Comparison of ENCODE assay signal across 1 cellular context in the genomic region with DNA sequence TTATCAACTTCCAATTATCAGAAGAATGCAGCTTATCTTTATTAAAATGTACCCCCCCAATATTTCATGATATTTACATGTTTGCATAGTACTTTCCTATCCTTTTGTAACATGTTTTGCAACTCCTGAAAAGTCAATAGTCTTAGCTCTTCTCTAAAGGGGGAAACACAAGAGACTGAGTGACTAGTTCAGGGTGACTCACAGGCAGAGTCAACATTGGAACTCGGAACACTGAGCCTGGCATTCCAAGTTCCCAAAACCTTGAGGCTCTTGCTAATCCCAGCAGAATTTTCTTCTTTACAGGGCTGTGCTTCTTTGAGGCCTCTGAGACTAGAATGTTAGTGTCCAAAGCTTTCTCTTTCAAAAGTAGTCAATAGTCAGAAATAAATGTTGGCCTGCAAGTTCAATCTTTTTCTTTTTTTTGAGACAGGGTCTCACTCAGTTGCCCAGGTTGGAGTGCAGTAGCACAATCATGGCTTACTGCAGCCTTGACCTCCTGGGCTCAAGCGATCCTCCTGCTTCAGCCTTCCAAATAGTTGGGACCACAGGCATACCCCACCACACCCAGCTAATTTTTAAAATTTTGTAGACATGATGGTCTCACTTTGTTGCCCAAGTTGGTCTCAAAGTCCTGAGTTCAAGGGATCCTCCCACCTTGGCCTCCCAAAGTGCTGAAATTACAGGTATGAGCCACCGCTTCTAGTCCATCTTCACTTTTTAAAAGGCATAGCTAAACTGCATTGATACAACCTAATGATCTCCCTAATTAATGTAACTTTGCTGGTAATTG.
TF ChIP-seq lines count a peak whose summit lies in the region.

No MANE protein-coding gene starts in this region.

TF ChIP-seq in HepG2, 621 proteins besides CTCF, POLR2A, EP300 and RAD21 (continued from another document and continues in another):
- TF ChIP-seq ZSCAN20 (CRISPR knock-in tag; IDR thresholded peaks at IDR 0.05; ENCODE audit: borderline replicate concordance) (no peak), ZNF552 (CRISPR knock-in tag; IDR thresholded peaks at IDR 0.05; ENCODE audit: borderline replicate concordance) (no peak), U2AF1 (optimal IDR thresholded peaks at IDR 0.05; ENCODE audit: low read depth, low read length) (no peak), ZNF430 (CRISPR knock-in tag; IDR thresholded peaks at IDR 0.05) (no peak), REPIN1 (CRISPR knock-in tag; IDR thresholded peaks at IDR 0.05; ENCODE audit: borderline replicate concordance, low read depth) (peak; percentile 64; the same call in 1 of the 2 replicates), HOXA7 (CRISPR knock-in tag; IDR thresholded peaks at IDR 0.05) (no peak), MIER2 (CRISPR knock-in tag; IDR thresholded peaks at IDR 0.05) (peak; percentile 61; the same call in 1 of the 2 replicates), TAF1 (CRISPR knock-in tag; IDR thresholded peaks at IDR 0.05) (no peak), JUND (CRISPR knock-in tag; IDR thresholded peaks at IDR 0.05) (peak; percentile 99), SOX6 (IDR thresholded peaks at IDR 0.05) (no peak), SOX6 (CRISPR knock-in tag; IDR thresholded peaks at IDR 0.05) (peak; percentile 98), ZNF503 (CRISPR knock-in tag; IDR thresholded peaks at IDR 0.05) (peak; percentile 92), ZNF431 (CRISPR knock-in tag; IDR thresholded peaks at IDR 0.05; ENCODE audit: borderline replicate concordance, low read depth) (no peak), DR1 (CRISPR knock-in tag; IDR thresholded peaks at IDR 0.05) (no peak), ZNF558 (CRISPR knock-in tag; IDR thresholded peaks at IDR 0.05; ENCODE audit: borderline replicate concordance) (no peak; the same call in 1 of the 2 replicates), ZNF556 (CRISPR knock-in tag; IDR thresholded peaks at IDR 0.05; ENCODE audit: borderline replicate concordance) (no peak), KMT2A (CRISPR knock-in tag; IDR thresholded peaks at IDR 0.05) (no peak), PRMT3 (CRISPR knock-in tag; IDR thresholded peaks at IDR 0.05; ENCODE audit: borderline replicate concordance, low read depth) (no peak), SNAPC4 (CRISPR knock-in tag; IDR thresholded peaks at IDR 0.05) (no peak), NONO (IDR thresholded peaks at IDR 0.05) (no peak), NONO (CRISPR knock-in tag; conservative IDR thresholded peaks at IDR 0.05) (peak; percentile 78), SATB2 (CRISPR knock-in tag; IDR thresholded peaks at IDR 0.05) (peak; percentile 96), YEATS4 (CRISPR knock-in tag; IDR thresholded peaks at IDR 0.05; ENCODE audit: borderline replicate concordance) (peak; percentile 47; the same call in 1 of the 2 replicates), ZNF747 (CRISPR knock-in tag; IDR thresholded peaks at IDR 0.05; ENCODE audit: borderline replicate concordance) (peak; percentile 63; the same call in 1 of the 2 replicates), ZNF17 (CRISPR knock-in tag; IDR thresholded peaks at IDR 0.05) (no peak), FOXJ3 (CRISPR knock-in tag; IDR thresholded peaks at IDR 0.05; ENCODE audit: borderline replicate concordance) (peak; percentile 96), FOSL1 (CRISPR knock-in tag; IDR thresholded peaks at IDR 0.05; ENCODE audit: borderline replicate concordance) (peak; percentile 99), HMG20B (CRISPR knock-in tag; conservative IDR thresholded peaks at IDR 0.05) (0 out of 2 replicates have a peak, but pooled peaks have one; percentile 40), RCOR2 (CRISPR knock-in tag; IDR thresholded peaks at IDR 0.05) (peak; percentile 83), MEIS2 (CRISPR knock-in tag; IDR thresholded peaks at IDR 0.05) (peak; percentile 17; the same call in 1 of the 2 replicates), NFRKB (IDR thresholded peaks at IDR 0.05) (no peak), ZNF724P (CRISPR knock-in tag; IDR thresholded peaks at IDR 0.05; ENCODE audit: borderline replicate concordance) (no peak)
- TF ChIP-seq, protein P1, sequence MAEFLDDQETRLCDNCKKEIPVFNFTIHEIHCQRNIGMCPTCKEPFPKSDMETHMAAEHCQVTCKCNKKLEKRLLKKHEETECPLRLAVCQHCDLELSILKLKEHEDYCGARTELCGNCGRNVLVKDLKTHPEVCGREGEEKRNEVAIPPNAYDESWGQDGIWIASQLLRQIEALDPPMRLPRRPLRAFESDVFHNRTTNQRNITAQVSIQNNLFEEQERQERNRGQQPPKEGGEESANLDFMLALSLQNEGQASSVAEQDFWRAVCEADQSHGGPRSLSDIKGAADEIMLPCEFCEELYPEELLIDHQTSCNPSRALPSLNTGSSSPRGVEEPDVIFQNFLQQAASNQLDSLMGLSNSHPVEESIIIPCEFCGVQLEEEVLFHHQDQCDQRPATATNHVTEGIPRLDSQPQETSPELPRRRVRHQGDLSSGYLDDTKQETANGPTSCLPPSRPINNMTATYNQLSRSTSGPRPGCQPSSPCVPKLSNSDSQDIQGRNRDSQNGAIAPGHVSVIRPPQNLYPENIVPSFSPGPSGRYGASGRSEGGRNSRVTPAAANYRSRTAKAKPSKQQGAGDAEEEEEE (CRISPR knock-in tag; IDR thresholded peaks at IDR 0.05; ENCODE audit: borderline replicate concordance), result no peak
- TF ChIP-seq, protein P2, sequence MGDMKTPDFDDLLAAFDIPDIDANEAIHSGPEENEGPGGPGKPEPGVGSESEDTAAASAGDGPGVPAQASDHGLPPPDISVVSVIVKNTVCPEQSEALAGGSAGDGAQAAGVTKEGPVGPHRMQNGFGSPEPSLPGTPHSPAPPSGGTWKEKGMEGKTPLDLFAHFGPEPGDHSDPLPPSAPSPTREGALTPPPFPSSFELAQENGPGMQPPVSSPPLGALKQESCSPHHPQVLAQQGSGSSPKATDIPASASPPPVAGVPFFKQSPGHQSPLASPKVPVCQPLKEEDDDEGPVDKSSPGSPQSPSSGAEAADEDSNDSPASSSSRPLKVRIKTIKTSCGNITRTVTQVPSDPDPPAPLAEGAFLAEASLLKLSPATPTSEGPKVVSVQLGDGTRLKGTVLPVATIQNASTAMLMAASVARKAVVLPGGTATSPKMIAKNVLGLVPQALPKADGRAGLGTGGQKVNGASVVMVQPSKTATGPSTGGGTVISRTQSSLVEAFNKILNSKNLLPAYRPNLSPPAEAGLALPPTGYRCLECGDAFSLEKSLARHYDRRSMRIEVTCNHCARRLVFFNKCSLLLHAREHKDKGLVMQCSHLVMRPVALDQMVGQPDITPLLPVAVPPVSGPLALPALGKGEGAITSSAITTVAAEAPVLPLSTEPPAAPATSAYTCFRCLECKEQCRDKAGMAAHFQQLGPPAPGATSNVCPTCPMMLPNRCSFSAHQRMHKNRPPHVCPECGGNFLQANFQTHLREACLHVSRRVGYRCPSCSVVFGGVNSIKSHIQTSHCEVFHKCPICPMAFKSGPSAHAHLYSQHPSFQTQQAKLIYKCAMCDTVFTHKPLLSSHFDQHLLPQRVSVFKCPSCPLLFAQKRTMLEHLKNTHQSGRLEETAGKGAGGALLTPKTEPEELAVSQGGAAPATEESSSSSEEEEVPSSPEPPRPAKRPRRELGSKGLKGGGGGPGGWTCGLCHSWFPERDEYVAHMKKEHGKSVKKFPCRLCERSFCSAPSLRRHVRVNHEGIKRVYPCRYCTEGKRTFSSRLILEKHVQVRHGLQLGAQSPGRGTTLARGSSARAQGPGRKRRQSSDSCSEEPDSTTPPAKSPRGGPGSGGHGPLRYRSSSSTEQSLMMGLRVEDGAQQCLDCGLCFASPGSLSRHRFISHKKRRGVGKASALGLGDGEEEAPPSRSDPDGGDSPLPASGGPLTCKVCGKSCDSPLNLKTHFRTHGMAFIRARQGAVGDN (CRISPR knock-in tag; IDR thresholded peaks at IDR 0.05), result no peak
- TF ChIP-seq, protein P3, sequence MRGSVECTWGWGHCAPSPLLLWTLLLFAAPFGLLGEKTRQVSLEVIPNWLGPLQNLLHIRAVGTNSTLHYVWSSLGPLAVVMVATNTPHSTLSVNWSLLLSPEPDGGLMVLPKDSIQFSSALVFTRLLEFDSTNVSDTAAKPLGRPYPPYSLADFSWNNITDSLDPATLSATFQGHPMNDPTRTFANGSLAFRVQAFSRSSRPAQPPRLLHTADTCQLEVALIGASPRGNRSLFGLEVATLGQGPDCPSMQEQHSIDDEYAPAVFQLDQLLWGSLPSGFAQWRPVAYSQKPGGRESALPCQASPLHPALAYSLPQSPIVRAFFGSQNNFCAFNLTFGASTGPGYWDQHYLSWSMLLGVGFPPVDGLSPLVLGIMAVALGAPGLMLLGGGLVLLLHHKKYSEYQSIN (CRISPR knock-in tag; IDR thresholded peaks at IDR 0.05; ENCODE audit: borderline replicate concordance), result no peak
- TF ChIP-seq, protein P4, sequence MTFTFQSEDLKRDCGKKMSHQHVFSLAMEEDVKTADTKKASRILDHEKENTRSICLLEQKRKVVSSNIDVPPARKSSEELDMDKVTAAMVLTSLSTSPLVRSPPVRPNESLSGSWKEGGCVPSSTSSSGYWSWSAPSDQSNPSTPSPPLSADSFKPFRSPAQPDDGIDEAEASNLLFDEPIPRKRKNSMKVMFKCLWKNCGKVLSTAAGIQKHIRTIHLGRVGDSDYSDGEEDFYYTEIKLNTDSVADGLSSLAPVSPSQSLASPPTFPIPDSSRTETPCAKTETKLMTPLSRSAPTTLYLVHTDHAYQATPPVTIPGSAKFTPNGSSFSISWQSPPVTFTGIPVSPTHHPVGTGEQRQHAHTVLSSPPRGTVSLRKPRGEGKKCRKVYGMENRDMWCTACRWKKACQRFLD (CRISPR knock-in tag; IDR thresholded peaks at IDR 0.05; ENCODE audit: borderline replicate concordance), result no peak
- TF ChIP-seq, protein P5, sequence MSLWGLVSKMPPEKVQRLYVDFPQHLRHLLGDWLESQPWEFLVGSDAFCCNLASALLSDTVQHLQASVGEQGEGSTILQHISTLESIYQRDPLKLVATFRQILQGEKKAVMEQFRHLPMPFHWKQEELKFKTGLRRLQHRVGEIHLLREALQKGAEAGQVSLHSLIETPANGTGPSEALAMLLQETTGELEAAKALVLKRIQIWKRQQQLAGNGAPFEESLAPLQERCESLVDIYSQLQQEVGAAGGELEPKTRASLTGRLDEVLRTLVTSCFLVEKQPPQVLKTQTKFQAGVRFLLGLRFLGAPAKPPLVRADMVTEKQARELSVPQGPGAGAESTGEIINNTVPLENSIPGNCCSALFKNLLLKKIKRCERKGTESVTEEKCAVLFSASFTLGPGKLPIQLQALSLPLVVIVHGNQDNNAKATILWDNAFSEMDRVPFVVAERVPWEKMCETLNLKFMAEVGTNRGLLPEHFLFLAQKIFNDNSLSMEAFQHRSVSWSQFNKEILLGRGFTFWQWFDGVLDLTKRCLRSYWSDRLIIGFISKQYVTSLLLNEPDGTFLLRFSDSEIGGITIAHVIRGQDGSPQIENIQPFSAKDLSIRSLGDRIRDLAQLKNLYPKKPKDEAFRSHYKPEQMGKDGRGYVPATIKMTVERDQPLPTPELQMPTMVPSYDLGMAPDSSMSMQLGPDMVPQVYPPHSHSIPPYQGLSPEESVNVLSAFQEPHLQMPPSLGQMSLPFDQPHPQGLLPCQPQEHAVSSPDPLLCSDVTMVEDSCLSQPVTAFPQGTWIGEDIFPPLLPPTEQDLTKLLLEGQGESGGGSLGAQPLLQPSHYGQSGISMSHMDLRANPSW (CRISPR knock-in tag; IDR thresholded peaks at IDR 0.05; ENCODE audit: borderline replicate concordance), result 0 out of 2 replicates have a peak, but pooled peaks have one; percentile 54
